1 cellular context compared by ENCODE assay signal in genomic region chr5:17315710-17316221, GRCh38.
A peak's percentile ranks its signal among the peaks of the same experiment; 100 is the strongest.
TF ChIP-seq lines count a peak whose summit lies in the region.

No MANE protein-coding gene starts in this region.

TF ChIP-seq in HEK293, 187 proteins besides CTCF, POLR2A, EP300 and RAD21 (continued from another document and continues in another):
- TF ChIP-seq ZNF561 (tag by site-specific recombination; IDR thresholded peaks at IDR 0.05; ENCODE audit: borderline replicate concordance) (no peak), PRDM1 (tag by site-specific recombination; IDR thresholded peaks at IDR 0.05) (no peak), ZNF184 (tag by site-specific recombination; IDR thresholded peaks at IDR 0.05) (no peak), FEZF1 (tag by site-specific recombination; IDR thresholded peaks at IDR 0.05) (peak; percentile 73), GFI1B (tag by site-specific recombination; IDR thresholded peaks at IDR 0.05) (no peak), ZNF843 (tag by site-specific recombination; IDR thresholded peaks at IDR 0.05) (peak; percentile 66), AEBP2 (tag by site-specific recombination; IDR thresholded peaks at IDR 0.05; ENCODE audit: borderline replicate concordance) (no peak), ZNF544 (tag by site-specific recombination; IDR thresholded peaks at IDR 0.05) (no peak), ZNF354C (tag by site-specific recombination; IDR thresholded peaks at IDR 0.05; ENCODE audit: borderline replicate concordance, low read depth) (no peak), ELK4 (IDR thresholded peaks at IDR 0.05; ENCODE audit: borderline replicate concordance, low read depth, low read length) (no peak), ZBTB21 (tag by site-specific recombination; IDR thresholded peaks at IDR 0.05) (no peak), ZNF335 (tag by site-specific recombination; conservative IDR thresholded peaks at IDR 0.05) (no peak), ZNF629 (tag by site-specific recombination; IDR thresholded peaks at IDR 0.05) (peak; percentile 65), ZBTB11 (tag by site-specific recombination; conservative IDR thresholded peaks at IDR 0.05; ENCODE audit: low read depth) (no peak), ZNF362 (tag by site-specific recombination; IDR thresholded peaks at IDR 0.05) (peak; percentile 90; the same call in 1 of the 2 replicates), ZNF518A (tag by site-specific recombination; conservative IDR thresholded peaks at IDR 0.05; ENCODE audit: low read depth) (no peak), MZF1 (tag by site-specific recombination; IDR thresholded peaks at IDR 0.05; ENCODE audit: borderline replicate concordance) (peak; percentile 45; the same call in 1 of the 2 replicates), SP3 (tag by site-specific recombination; IDR thresholded peaks at IDR 0.05) (no peak), SCRT2 (tag by site-specific recombination; IDR thresholded peaks at IDR 0.05) (no peak), KLF16 (tag by site-specific recombination; IDR thresholded peaks at IDR 0.05) (no peak), ZNF580 (tag by site-specific recombination; IDR thresholded peaks at IDR 0.05) (peak; percentile 31; the same call in 1 of the 2 replicates), ZNF292 (tag by site-specific recombination; IDR thresholded peaks at IDR 0.05; ENCODE audit: borderline replicate concordance, low read depth) (no peak), ZNF132 (tag by site-specific recombination; IDR thresholded peaks at IDR 0.05; ENCODE audit: borderline replicate concordance) (no peak), ZNF571 (tag by site-specific recombination; IDR thresholded peaks at IDR 0.05) (no peak), TCF7L2 (IDR thresholded peaks at IDR 0.05; ENCODE audit: borderline replicate concordance, low read depth, low read length) (no peak), ZNF837 (tag by site-specific recombination; IDR thresholded peaks at IDR 0.05) (no peak), YY1 (tag by site-specific recombination; IDR thresholded peaks at IDR 0.05) (no peak), GLIS1 (tag by site-specific recombination; IDR thresholded peaks at IDR 0.05) (peak; percentile 93), ZNF366 (tag by site-specific recombination; conservative IDR thresholded peaks at IDR 0.05) (no peak), INSM2 (tag by site-specific recombination; IDR thresholded peaks at IDR 0.05) (peak; percentile 87), SETDB1 (IDR thresholded peaks at IDR 0.05; ENCODE audit: insufficient read length, low read length) (no peak), BCL11A (tag by site-specific recombination; IDR thresholded peaks at IDR 0.05; ENCODE audit: low read depth) (0 out of 2 replicates have a peak, but pooled peaks have one; percentile 15), ZNF16 (tag by site-specific recombination; IDR thresholded peaks at IDR 0.05; ENCODE audit: low read depth) (no peak), SP7 (tag by site-specific recombination; IDR thresholded peaks at IDR 0.05) (peak; percentile 38; the same call in 1 of the 2 replicates), ZNF768 (tag by site-specific recombination; IDR thresholded peaks at IDR 0.05) (no peak), TSHZ1 (tag by site-specific recombination; IDR thresholded peaks at IDR 0.05; ENCODE audit: borderline replicate concordance) (peak; percentile 75; the same call in 1 of the 2 replicates), ZNF169 (tag by site-specific recombination; IDR thresholded peaks at IDR 0.05) (no peak), TRIM28 (IDR thresholded peaks at IDR 0.05; ENCODE audit: borderline replicate concordance, low read length) (no peak), ZNF529 (tag by site-specific recombination; IDR thresholded peaks at IDR 0.05; ENCODE audit: insufficient replicate concordance) (no peak), ZNF155 (tag by site-specific recombination; IDR thresholded peaks at IDR 0.05) (no peak), ZNF596 (tag by site-specific recombination; IDR thresholded peaks at IDR 0.05) (no peak), ZNF654 (tag by site-specific recombination; IDR thresholded peaks at IDR 0.05; ENCODE audit: low read depth) (no peak), ZNF513 (tag by site-specific recombination; IDR thresholded peaks at IDR 0.05) (no peak; the same call in 1 of the 2 replicates)
